37 cellular contexts compared by ENCODE assay signal in the genomic region with DNA sequence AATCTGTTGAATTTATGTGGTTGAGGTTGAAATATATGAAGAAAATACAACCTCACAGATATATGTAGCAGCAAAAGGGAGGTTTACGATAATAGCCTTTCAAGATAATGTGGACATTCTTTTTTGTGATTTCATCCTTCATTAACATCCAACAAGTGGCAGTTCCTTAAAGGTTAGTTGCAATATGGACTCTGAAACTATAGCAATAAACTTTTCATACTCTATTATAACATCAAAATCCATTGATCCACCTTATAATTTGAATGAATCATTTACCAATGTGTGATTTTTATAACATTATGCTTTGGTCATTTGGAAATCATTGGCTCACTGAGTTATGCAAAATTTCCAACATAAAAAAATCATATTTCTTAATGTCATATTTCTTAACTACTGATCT.
"Had no signal": no experiment of that assay in that cellular context is flagged by ENCODE, and none has a peak within 500 bp of the region (broad histone marks: within the 10 kb centered on the region; RNA-seq: fewer than 3 reads in every experiment).

No MANE protein-coding gene starts in this region.

- H3K36me3 ChIP-seq: adrenal gland, brain microvascular endothelial cell, breast epithelium, WERI-Rb-1 had no signal

- H3K27ac ChIP-seq: adrenal gland, body of pancreas, brain microvascular endothelial cell, breast epithelium, WERI-Rb-1 had no signal

- FAIRE-seq: astrocyte, TTC549 had no signal

- H3K4me3 ChIP-seq: adrenal gland, body of pancreas, breast epithelium had no signal

- ATAC-seq: activated CD4-positive, alpha-beta T cell treated with anti-CD3 and anti-CD28 coated beads for 36 hours; activated CD4-positive, CD25-positive, alpha-beta regulatory T cell treated with anti-CD3 and anti-CD28 coated beads, Interleukin-2, amount 50 U/mL, for 24 hours; activated CD8-positive, alpha-beta memory T cell treated with anti-CD3 and anti-CD28 coated beads, Interleukin-2, amount 10 ng/mL, durations not matched to agents 7 days and 5 days; activated CD8-positive, alpha-beta T cell treated with anti-CD3 and anti-CD28 coated beads, Interleukin-2, amount 10 ng/mL, durations not matched to agents 7 days and 5 days; activated naive CD4-positive, alpha-beta T cell treated with anti-CD3 and anti-CD28 coated beads, Interleukin-2, amount 50 U/mL, for 72 hours; activated T-cell treated with anti-CD3 and anti-CD28 coated beads, Interleukin-2, amount 50 U/mL, for 72 hours; activated T-helper 17 cell treated with anti-CD3 and anti-CD28 coated beads, Interleukin-2, amount 50 U/mL, for 72 hours; body of pancreas; WTC11 had no signal

- H3K27me3 ChIP-seq: adrenal gland, body of pancreas, brain microvascular endothelial cell, breast epithelium had no signal

- H3K9me3 ChIP-seq: adrenal gland, body of pancreas, breast epithelium had no signal

- DNase-seq: activated CD4-positive, alpha-beta memory T cell treated with anti-CD3 and anti-CD28 coated beads, Interleukin-2, amount 10 ng/mL, durations not matched to agents 7 days and 5 days; activated CD4-positive, alpha-beta T cell treated with anti-CD3 and anti-CD28 coated beads for 1 hour; activated CD4-positive, alpha-beta T cell treated with anti-CD3 and anti-CD28 coated beads for 36 hours; activated CD4-positive, alpha-beta T cell treated with anti-CD3 and anti-CD28 coated beads for 48 hours; activated CD4-positive, alpha-beta T cell treated with anti-CD3 and anti-CD28 coated beads, Interleukin-2, amount 10 ng/mL, durations not matched to agents 7 days and 5 days; activated CD4-positive, alpha-beta T cell treated with anti-CD3 and anti-CD28 coated beads, Interleukin-2, amount 50 U/mL, for 48 hours; activated CD4-positive, CD25-positive, alpha-beta regulatory T cell; activated CD8-positive, alpha-beta memory T cell treated with anti-CD3 and anti-CD28 coated beads for 24 hours; activated CD8-positive, alpha-beta memory T cell treated with anti-CD3 and anti-CD28 coated beads, Interleukin-2, amount 10 ng/mL, durations not matched to agents 7 days and 5 days; activated CD8-positive, alpha-beta memory T cell treated with anti-CD3 and anti-CD28 coated beads, Interleukin-2, amount 50 U/mL, for 48 hours; activated CD8-positive, alpha-beta T cell treated with anti-CD3 and anti-CD28 coated beads, Interleukin-2, amount 10 ng/mL, durations not matched to agents 7 days and 5 days; activated effector memory CD4-positive, alpha-beta T cell treated with anti-CD3 and anti-CD28 coated beads, Interleukin-2, amount 50 U/mL, for 16 hours; activated gamma-delta T cell treated with Interleukin-2 at 50 U/mL for 16 hours; activated naive CD4-positive, alpha-beta T cell; activated naive CD4-positive, alpha-beta T cell treated with anti-CD3 and anti-CD28 coated beads for 36 hours; activated naive CD4-positive, alpha-beta T cell treated with anti-CD3 and anti-CD28 coated beads, Interleukin-2, amount 50 U/mL, for 16 hours; activated naive CD8-positive, alpha-beta T cell treated with anti-CD3 and anti-CD28 coated beads for 36 hours; activated T-cell treated with anti-CD3 and anti-CD28 coated beads, Interleukin-2, amount 50 U/mL, for 24 hours; activated T-cell treated with anti-CD3 and anti-CD28 coated beads, Interleukin-2, amount 50 U/mL, for 72 hours; adrenal gland; amniotic stem cell; aorta; body of pancreas; brain microvascular endothelial cell; central memory CD4-positive, alpha-beta T cell; SW 1271; T-helper 1 cell; T-helper 2 cell; T-helper 9 cell; WERI-Rb-1 had no signal
